Comparison of ENCODE assay signal across 29 cellular contexts in genomic region chr15:61013146-61013545, GRCh38.
"Had no signal": no experiment of that assay in that cellular context is flagged by ENCODE, and none has a peak within 500 bp of the region (broad histone marks: within the 10 kb centered on the region; RNA-seq: fewer than 3 reads in every experiment).

No MANE protein-coding gene starts in this region.

- DNase-seq: activated B cell treated with CpG ODN at 0.5 μM for 24 hours; activated CD4-positive, alpha-beta T cell treated with anti-CD3 and anti-CD28 coated beads for 48 hours; activated CD4-positive, alpha-beta T cell treated with anti-CD3 and anti-CD28 coated beads, Interleukin-2, amount 50 U/mL, for 1 hour; activated CD4-positive, alpha-beta T cell treated with anti-CD3 and anti-CD28 coated beads, Interleukin-2, amount 50 U/mL, for 48 hours; activated CD8-positive, alpha-beta memory T cell treated with anti-CD3 and anti-CD28 coated beads for 24 hours; activated CD8-positive, alpha-beta T cell treated with anti-CD3 and anti-CD28 coated beads for 36 hours; activated effector memory CD4-positive, alpha-beta T cell treated with Interleukin-2 at 50 U/mL for 16 hours; activated gamma-delta T cell treated with Interleukin-2 at 50 U/mL for 16 hours; activated naive CD4-positive, alpha-beta T cell treated with anti-CD3 and anti-CD28 coated beads, Interleukin-2, amount 50 U/mL, for 16 hours; activated naive CD4-positive, alpha-beta T cell treated with Interleukin-2 at 50 U/mL for 16 hours; activated T-cell treated with anti-CD3 and anti-CD28 coated beads, Interleukin-2, amount 50 U/mL, for 4 hours; amniotic stem cell; anterior cingulate cortex; brain microvascular endothelial cell; dorsolateral prefrontal cortex; effector memory CD4-positive, alpha-beta T cell; endodermal cell; erythroblast; foreskin keratinocyte; gastrocnemius medialis; glutamatergic neuron; T-helper 2 cell had no signal

- H3K4me3 ChIP-seq: coronary artery, dorsolateral prefrontal cortex, esophagus muscularis mucosa, gastrocnemius medialis had no signal

- H3K27ac Mint-ChIP-seq: activated B cell treated with CpG ODN at 0.5 μM for 24 hours; activated CD8-positive, alpha-beta T cell treated with anti-CD3 and anti-CD28 coated beads for 36 hours; activated naive CD8-positive, alpha-beta T cell; activated T-helper 17 cell treated with anti-CD3 and anti-CD28 coated beads, Interleukin-2, amount 50 U/mL, for 72 hours; dendritic cell treated with granulocyte-macrophage colony-stimulating factor and Interleukin-4, amounts not matched to agents 40 ng/mL and 50 ng/mL, for 4 days; endodermal cell had no signal

- ATAC-seq: activated CD4-positive, CD25-positive, alpha-beta regulatory T cell treated with anti-CD3 and anti-CD28 coated beads, Interleukin-2, amount 50 U/mL, for 24 hours; activated CD8-positive, alpha-beta T cell treated with anti-CD3 and anti-CD28 coated beads for 36 hours; activated T-cell treated with anti-CD3 and anti-CD28 coated beads, Interleukin-2, amount 50 U/mL, for 4 hours; activated T-helper 17 cell treated with anti-CD3 and anti-CD28 coated beads, Interleukin-2, amount 50 U/mL, for 72 hours; foreskin keratinocyte; gastrocnemius medialis had no signal

- H3K27me3 ChIP-seq: brain microvascular endothelial cell, dorsolateral prefrontal cortex, esophagus muscularis mucosa, gastrocnemius medialis had no signal

- H3K4me3 Mint-ChIP-seq: activated B cell treated with CpG ODN at 0.5 μM for 24 hours; activated CD8-positive, alpha-beta T cell treated with anti-CD3 and anti-CD28 coated beads for 36 hours; activated naive CD8-positive, alpha-beta T cell; activated T-cell treated with anti-CD3 and anti-CD28 coated beads, Interleukin-2, amount 50 U/mL, for 4 hours; activated T-helper 17 cell treated with anti-CD3 and anti-CD28 coated beads, Interleukin-2, amount 50 U/mL, for 72 hours; central memory CD8-positive, alpha-beta T cell; dendritic cell treated with granulocyte-macrophage colony-stimulating factor and Interleukin-4, amounts not matched to agents 40 ng/mL and 50 ng/mL, for 4 days; endodermal cell had no signal

- H3K4me1 Mint-ChIP-seq: activated B cell treated with CpG ODN at 0.5 μM for 24 hours; activated T-helper 17 cell treated with anti-CD3 and anti-CD28 coated beads, Interleukin-2, amount 50 U/mL, for 72 hours; central memory CD8-positive, alpha-beta T cell had no signal

- H3K36me3 Mint-ChIP-seq: activated naive CD8-positive, alpha-beta T cell had no signal

- H3K4me1 ChIP-seq: esophagus muscularis mucosa, foreskin keratinocyte had no signal

- H3K9me3 ChIP-seq: esophagus muscularis mucosa, gastrocnemius medialis had no signal

- H3K9me3 Mint-ChIP-seq: activated B cell treated with CpG ODN at 0.5 μM for 24 hours; activated CD8-positive, alpha-beta T cell treated with anti-CD3 and anti-CD28 coated beads for 36 hours; activated T-cell treated with anti-CD3 and anti-CD28 coated beads, Interleukin-2, amount 50 U/mL, for 4 hours; activated T-helper 17 cell treated with anti-CD3 and anti-CD28 coated beads, Interleukin-2, amount 50 U/mL, for 72 hours; central memory CD8-positive, alpha-beta T cell; dendritic cell treated with granulocyte-macrophage colony-stimulating factor and Interleukin-4, amounts not matched to agents 40 ng/mL and 50 ng/mL, for 4 days; endodermal cell had no signal

- H3K27ac ChIP-seq: brain microvascular endothelial cell, coronary artery, dorsolateral prefrontal cortex, esophagus muscularis mucosa, foreskin keratinocyte, gastrocnemius medialis had no signal

- H3K36me3 ChIP-seq: brain microvascular endothelial cell, esophagus muscularis mucosa, gastrocnemius medialis had no signal
